1 cellular context compared by ENCODE assay signal in the genomic region with DNA sequence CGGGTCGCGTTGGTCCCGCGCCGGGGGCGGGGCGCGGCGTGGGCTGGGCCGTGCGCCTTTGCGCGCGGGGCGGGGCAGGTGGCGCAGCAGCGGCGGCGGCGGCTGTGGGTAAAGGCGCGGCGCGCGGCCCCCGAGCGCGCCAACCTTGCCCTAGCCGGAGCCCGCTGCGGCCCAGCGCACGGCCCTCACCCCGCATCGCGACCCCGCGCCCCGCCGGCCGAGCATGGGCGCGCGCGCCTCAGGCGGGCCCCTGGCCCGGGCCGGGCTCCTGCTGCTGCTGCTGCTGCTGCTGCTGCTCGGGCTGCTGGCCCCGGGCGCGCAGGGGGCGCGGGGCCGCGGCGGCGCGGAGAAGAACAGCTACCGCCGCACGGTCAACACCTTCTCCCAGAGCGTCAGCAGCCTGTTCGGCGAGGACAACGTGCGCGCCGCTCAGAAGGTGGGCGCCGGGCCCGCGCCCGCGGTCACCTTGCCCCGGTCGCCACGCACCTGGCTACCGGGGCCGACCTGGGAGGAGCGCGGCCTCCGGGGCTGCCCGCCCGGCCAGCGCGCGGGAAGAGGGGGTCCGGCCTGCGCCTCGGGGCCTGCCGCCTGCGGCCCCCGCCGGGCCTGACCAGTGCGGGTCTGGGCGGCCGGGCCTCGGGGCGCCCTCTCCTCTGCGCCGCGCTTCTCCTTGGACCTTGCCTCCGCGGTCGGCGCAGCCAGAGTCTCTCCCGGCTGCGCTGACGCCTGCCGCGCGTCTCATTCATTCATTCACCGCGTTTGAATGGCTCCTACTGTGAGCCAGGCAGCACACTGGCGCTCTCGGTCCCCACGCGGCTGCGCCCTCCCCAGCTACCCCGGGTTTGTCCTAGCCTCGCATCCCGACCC.
TF ChIP-seq lines count a peak whose summit lies in the region.

A gene with protein sequence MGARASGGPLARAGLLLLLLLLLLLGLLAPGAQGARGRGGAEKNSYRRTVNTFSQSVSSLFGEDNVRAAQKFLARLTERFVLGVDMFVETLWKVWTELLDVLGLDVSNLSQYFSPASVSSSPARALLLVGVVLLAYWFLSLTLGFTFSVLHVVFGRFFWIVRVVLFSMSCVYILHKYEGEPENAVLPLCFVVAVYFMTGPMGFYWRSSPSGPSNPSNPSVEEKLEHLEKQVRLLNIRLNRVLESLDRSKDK (plus strand): TSS at position 78 of the 867 bp plus-strand sequence. CDS start 146 bp downstream, at position 224.

TF ChIP-seq in neural cell, 6 proteins besides CTCF, POLR2A, EP300 and RAD21 (continued from another document):
- TF ChIP-seq EZH2 (IDR thresholded peaks at IDR 0.05; ENCODE audit: borderline replicate concordance, insufficient read depth, low read length, poor library complexity, severe bottlenecking) (no peak), TAF1 (IDR thresholded peaks at IDR 0.05; ENCODE audit: low read depth) (no peak), MXI1 (conservative IDR thresholded peaks at IDR 0.05; ENCODE audit: poor library complexity, severe bottlenecking) (peak; percentile 47), POLR2AphosphoS5 (IDR thresholded peaks at IDR 0.05) (peak; percentile 19)
